Comparison of ENCODE assay signal across 12 cellular contexts in the genomic region with DNA sequence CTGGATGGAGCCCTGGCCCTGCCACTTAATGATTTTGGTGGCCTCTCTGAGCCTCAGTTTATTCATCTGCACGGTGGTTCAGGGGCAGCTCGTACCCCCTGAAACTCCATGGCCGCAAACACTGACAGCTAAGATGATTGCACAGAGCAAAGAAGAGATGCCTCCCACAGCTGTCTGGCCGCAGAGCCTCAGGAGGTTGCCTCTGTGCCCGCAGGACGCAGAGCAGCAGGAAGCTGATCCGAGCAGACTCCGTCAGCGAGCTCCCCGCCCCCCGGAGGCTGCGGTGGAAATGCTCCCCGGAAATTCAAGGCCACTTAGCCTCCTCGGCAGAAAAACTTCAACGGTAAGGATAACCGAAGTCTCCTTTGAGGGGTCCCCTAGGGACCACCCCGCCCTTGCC. TPM values are rescaled to one million over a fixed set of nuclear protein-coding genes. Genes with fewer than 3 reads are reported as not detected.
DNase-seq lines count a peak whose midpoint lies in the region; ATAC-seq and TF ChIP-seq lines count a peak whose summit lies in the region.
"Had no signal": no experiment of that assay in that cellular context is flagged by ENCODE, and none has a peak within 500 bp of the region (broad histone marks: within the 10 kb centered on the region; RNA-seq: fewer than 3 reads in every experiment).

No MANE protein-coding gene starts in this region.

- H3K27ac ChIP-seq in KOPT-K1 (ENCODE audit: low read depth, low read length, poor library complexity, severe bottlenecking) (peak overlapping the region; percentile 100), parathyroid adenoma (no peak overlapping the region)

- DNase-seq in SIG-M5 treated with dmso at 0.1 percent for 504 hours (lab: John Stamatoyannopoulos, UW; ENCODE audit: unreplicated experiment) (no peak), posterior cingulate gyrus (no peak)
- DNase-seq: activated CD4-positive, CD25-positive, alpha-beta regulatory T cell treated with anti-CD3 and anti-CD28 coated beads, Interleukin-2, amount 50 U/mL, for 72 hours; central memory CD4-positive, alpha-beta T cell; MM.1S had no signal

- H3K36me3 ChIP-seq in KOPT-K1 (ENCODE audit: insufficient read depth, low read length): no peaks in the 10 kb centered on the region
- H3K36me3 ChIP-seq in parathyroid adenoma (ENCODE audit: control insufficient read depth, insufficient read depth, low read length): no peaks in the 10 kb centered on the region

- H3K4me1 ChIP-seq in parathyroid adenoma: no peaks in the 10 kb centered on the region

- no peaks in the 10 kb centered on the region for H3K36me3 Mint-ChIP-seq in activated T-helper 17 cell treated with anti-CD3 and anti-CD28 coated beads, Interleukin-2, amount 50 U/mL, for 72 hours (ENCODE audit: low read depth)

- no peak overlapping the region for H3K27ac Mint-ChIP-seq in activated T-helper 17 cell treated with anti-CD3 and anti-CD28 coated beads, Interleukin-2, amount 50 U/mL, for 72 hours

- H3K4me1 Mint-ChIP-seq in activated T-helper 17 cell treated with anti-CD3 and anti-CD28 coated beads, Interleukin-2, amount 50 U/mL, for 72 hours: no peaks in the 10 kb centered on the region

- TF ChIP-seq CTCF in parathyroid adenoma (IDR thresholded peaks at IDR 0.05): no peak

- H3K27me3 Mint-ChIP-seq in activated T-helper 17 cell treated with anti-CD3 and anti-CD28 coated beads, Interleukin-2, amount 50 U/mL, for 72 hours: peaks cover 21% of the 10 kb centered on the region

- intact Hi-C loops in posterior cingulate gyrus (cut with DNase I): no loop called here

- no peak overlapping the region for H3K4me2 ChIP-seq in parathyroid adenoma (ENCODE audit: low read length)

- H3K27me3 ChIP-seq in parathyroid adenoma (ENCODE audit: control insufficient read depth, insufficient read depth, low read length): no peaks in the 10 kb centered on the region

- H3K9ac ChIP-seq in parathyroid adenoma: no peak overlapping the region

- no peaks in the 10 kb centered on the region for H3K9me3 Mint-ChIP-seq in activated T-helper 17 cell treated with anti-CD3 and anti-CD28 coated beads, Interleukin-2, amount 50 U/mL, for 72 hours

- peak overlapping the region; percentile 9 for H2AFZ ChIP-seq in parathyroid adenoma

- no peaks in the 10 kb centered on the region for H3K9me3 ChIP-seq in KOPT-K1 (ENCODE audit: insufficient read depth, low read length, poor library complexity, severe bottlenecking)
- no peaks in the 10 kb centered on the region for H3K9me3 ChIP-seq in parathyroid adenoma (ENCODE audit: control insufficient read depth, low read length)

- ATAC-seq in GM19463 (IDR thresholded peaks at IDR 0.05; ENCODE audit: unreplicated experiment) (peak; percentile 63), HG03139 (IDR thresholded peaks at IDR 0.05; ENCODE audit: unreplicated experiment) (no peak)
- ATAC-seq in activated T-helper 17 cell treated with anti-CD3 and anti-CD28 coated beads, Interleukin-2, amount 50 U/mL, for 72 hours (replicated peaks): peak; percentile 53

- H3K4me3 ChIP-seq in parathyroid adenoma (ENCODE audit: low read depth, low read length): no peak overlapping the region

- H3K4me3 Mint-ChIP-seq in activated T-helper 17 cell treated with anti-CD3 and anti-CD28 coated beads, Interleukin-2, amount 50 U/mL, for 72 hours: no peak overlapping the region

- no peaks in the 10 kb centered on the region for H3K79me2 ChIP-seq in parathyroid adenoma

RNA-seq across cellular contexts. Expression of gene C10orf53, which starts 30.2 kb away (rescaled TPM):
- total RNA-seq in activated T-helper 17 cell treated with anti-CD3 and anti-CD28 coated beads, Interleukin-2, amount 50 U/mL, for 72 hours: not detected
- total RNA-seq: glomerular endothelial cell, subcutaneous adipose tissue had no signal

RNA-seq across cellular contexts. Expression of gene CHAT, which starts 35.5 kb away (rescaled TPM):
- not detected for total RNA-seq in activated T-helper 17 cell treated with anti-CD3 and anti-CD28 coated beads, Interleukin-2, amount 50 U/mL, for 72 hours
- total RNA-seq: glomerular endothelial cell, subcutaneous adipose tissue had no signal

RNA-seq across cellular contexts. Expression of gene SLC18A3, which starts 39.2 kb away (rescaled TPM):
- total RNA-seq in activated T-helper 17 cell treated with anti-CD3 and anti-CD28 coated beads, Interleukin-2, amount 50 U/mL, for 72 hours: not detected
- total RNA-seq: glomerular endothelial cell, subcutaneous adipose tissue had no signal
